In genomic region chr1:24948072-24948827, GRCh38 we compare ENCODE assay signal across 17 cellular contexts. TPM values are rescaled to one million over a fixed set of nuclear protein-coding genes. Genes with fewer than 3 reads are reported as not detected.
DNase-seq lines count a peak whose midpoint lies in the region; ATAC-seq and TF ChIP-seq lines count a peak whose summit lies in the region.
"Had no signal": no experiment of that assay in that cellular context is flagged by ENCODE, and none has a peak within 500 bp of the region (broad histone marks: within the 10 kb centered on the region; RNA-seq: fewer than 3 reads in every experiment).

No MANE protein-coding gene starts in this region.

- peak overlapping the region; percentile 78 for H3K4ac ChIP-seq in IMR-90 (ENCODE audit: low read depth, low read length)

- no peaks in the 10 kb centered on the region for H3K9me3 Mint-ChIP-seq in central memory CD8-positive, alpha-beta T cell
- no peaks in the 10 kb centered on the region for H3K9me3 Mint-ChIP-seq in endodermal cell

- no peaks in the 10 kb centered on the region for H3K27me3 ChIP-seq in BLaER1
- H3K27me3 ChIP-seq in IMR-90 (ENCODE audit: control insufficient read depth, insufficient read depth, low read length): peaks cover 4% of the 10 kb centered on the region; the same call in 1 of the 2 replicates
- peaks cover 0 to 3% (median 0%) of the 10 kb centered on the region in 45 donors for H3K27me3 ChIP-seq in dorsolateral prefrontal cortex
- H3K27me3 ChIP-seq in endodermal cell (ENCODE audit: control insufficient read depth, insufficient read depth, low read length, poor library complexity, severe bottlenecking): no peaks in the 10 kb centered on the region
- H3K27me3 ChIP-seq: esophagus muscularis mucosa, SJSA1, suprapubic skin had no signal

- DNase-seq in GM10248 (ENCODE audit: extremely low spot score) (no peak), IMR-90 (no peak), dorsolateral prefrontal cortex (no peak), NCI-H2029 (lab: John Stamatoyannopoulos, UW) (no peak), endodermal cell (no peak)
- DNase-seq in central memory CD8-positive, alpha-beta T cell (ENCODE audit: low spot score in 2 of 2): no peak
- DNase-seq in stimulated activated CD4-positive, alpha-beta T cell treated with anti-CD3 and anti-CD28 coated beads, Interleukin-4, amount 100 ng/mL, for 4 hours: no peak
- DNase-seq: amniotic stem cell, cortex of kidney, DMS53, kidney glomerular epithelial cell, NCI-H1105, NCI-H2171 treated with DMSO at 0.1 percent for 48 hours had no signal

- H4K20me1 ChIP-seq in BLaER1 (peaks cover 12% of the 10 kb centered on the region; the same call in 1 of the 2 replicates), IMR-90 (ENCODE audit: insufficient read depth, low read length) (no peaks in the 10 kb centered on the region)

- peaks cover 22% of the 10 kb centered on the region for H3K9me1 ChIP-seq in IMR-90 (ENCODE audit: insufficient read depth, low read length)

- intact Hi-C loops in IMR-90 (cut with micrococcal nuclease): no loop called here
- intact Hi-C loops in dorsolateral prefrontal cortex (cut with DNase I): no loop called here

- 87% methylated on average over 4 of the region's 9 CpGs; no CpG with 5 or more reads in 1 of the 2 experiments for WGBS in IMR-90 (ENCODE audit: extremely low coverage in 2 of 2, insufficient read length in 1 of 2), 2 experiments
- WGBS in endodermal cell (ENCODE audit: insufficient coverage in 1 of 2, insufficient read length in 1 of 2), 2 experiments: 89 to 95% methylated on average over 4 to 9 of the region's 9 CpGs

- H3K36me3 Mint-ChIP-seq in central memory CD8-positive, alpha-beta T cell (ENCODE audit: insufficient read depth): peaks cover 17% of the 10 kb centered on the region
- no peaks in the 10 kb centered on the region for H3K36me3 Mint-ChIP-seq in endodermal cell (ENCODE audit: low read depth)

- no peak overlapping the region; the same call in 1 of the 2 replicates for H4K5ac ChIP-seq in IMR-90 (ENCODE audit: low read depth, low read length)

- H3K79me1 ChIP-seq in IMR-90 (ENCODE audit: low read depth in 1 of 2, low read length in 2 of 2): no peaks in the 10 kb centered on the region

- H4K8ac ChIP-seq in IMR-90 (ENCODE audit: low read depth in 2 of 2, low read length in 2 of 2): peak overlapping the region; percentile 62 to 69; a peak in 3 of 4 replicates

- H2AK5ac ChIP-seq in IMR-90 (ENCODE audit: low read depth, low read length): peak overlapping the region; percentile 73

- CTCF ChIA-PET in GM10248 (lab: Yijun Ruan, JAX): interaction anchor here (0.9 to 3.0 kb wide), 13 partner anchors 10 to 200 kb away, joined by 3 to 40 read pairs (median 8); partner anchors contain the start of gene RUNX3
- CTCF ChIA-PET in IMR-90 (lab: Yijun Ruan, JAX): interaction anchor here (1.6 kb wide), 1 partner anchor 16 kb away, joined by 7 read pairs; no protein-coding TSS in a partner anchor

- no peaks in the 10 kb centered on the region for H3K9me3 ChIP-seq in BLaER1
- H3K9me3 ChIP-seq in IMR-90 (ENCODE audit: control insufficient read depth, insufficient read depth, low read length): no peaks in the 10 kb centered on the region
- H3K9me3 ChIP-seq in endodermal cell (ENCODE audit: control insufficient read depth, low read length): no peaks in the 10 kb centered on the region
- H3K9me3 ChIP-seq: esophagus muscularis mucosa, SJSA1, suprapubic skin had no signal

- H3K9ac ChIP-seq in BLaER1: peak overlapping the region; percentile 40; the same call in 1 of the 2 replicates
- no peak overlapping the region for H3K9ac ChIP-seq in IMR-90 (ENCODE audit: low read depth, low read length)
- H3K9ac ChIP-seq in endodermal cell (ENCODE audit: extremely low read depth, low read length, poor library complexity, severe bottlenecking): no peak overlapping the region

- POLR2A ChIA-PET in GM10248 (lab: Yijun Ruan, JAX): interaction anchor here (0.8 to 1.5 kb wide), 6 partner anchors 11 to 71 kb away, joined by 3 to 5 read pairs (median 4); partner anchors contain the start of gene RUNX3
- POLR2A ChIA-PET in IMR-90 (lab: Charles Lee; ENCODE audit: unreplicated experiment): no interaction called here

- H2AK9ac ChIP-seq in IMR-90 (replicated peaks; ENCODE audit: low read depth, low read length, poor library complexity): no peak overlapping the region

- peak overlapping the region; percentile 83 for H4K91ac ChIP-seq in IMR-90 (ENCODE audit: insufficient read depth, low read depth, low read length)

- H3K4me1 ChIP-seq in BLaER1 (peaks cover 70% of the 10 kb centered on the region), IMR-90 (ENCODE audit: control insufficient read depth, insufficient read depth, low read length) (peaks cover 35% of the 10 kb centered on the region), endodermal cell (ENCODE audit: control insufficient read depth, insufficient read depth, low read length) (no peaks in the 10 kb centered on the region)
- H3K4me1 ChIP-seq: esophagus muscularis mucosa, suprapubic skin had no signal

- H2BK5ac ChIP-seq in IMR-90 (ENCODE audit: low read depth, low read length, poor library complexity, severe bottlenecking): peak overlapping the region; percentile 16

- TF ChIP-seq POLR2A in IMR-90 (IDR thresholded peaks at IDR 0.05; ENCODE audit: low read depth, low read length): no peak

- peaks cover 56% of the 10 kb centered on the region for H3K4me1 Mint-ChIP-seq in central memory CD8-positive, alpha-beta T cell
- peaks cover 8% of the 10 kb centered on the region for H3K4me1 Mint-ChIP-seq in endodermal cell

- dilution Hi-C loops in IMR-90 (cut with HindIII; ENCODE audit: low sequenced_read_pairs, unreplicated experiment): no loop called here

- H3K4me3 Mint-ChIP-seq in central memory CD8-positive, alpha-beta T cell: no peak overlapping the region
- H3K4me3 Mint-ChIP-seq in endodermal cell: no peak overlapping the region

- H2AFZ ChIP-seq in IMR-90 (replicated peaks; ENCODE audit: low read length, poor library complexity): peak overlapping the region; percentile 8

- no peak overlapping the region for H3K18ac ChIP-seq in IMR-90 (ENCODE audit: low read depth, low read length)

- H3K4me3 ChIP-seq in BLaER1: no peak overlapping the region
- no peak overlapping the region for H3K4me3 ChIP-seq in IMR-90 (ENCODE audit: insufficient read depth, low read depth, low read length)
- H3K4me3 ChIP-seq in dorsolateral prefrontal cortex: no peak overlapping the region
- no peak overlapping the region for H3K4me3 ChIP-seq in endodermal cell (ENCODE audit: low read length)
- H3K4me3 ChIP-seq: esophagus muscularis mucosa, SJSA1, suprapubic skin had no signal

- H3K27ac ChIP-seq in BLaER1 (0 out of 2 replicates have a peak overlapping the region, but pooled peaks have one; percentile 31), IMR-90 (ENCODE audit: insufficient read depth, low read length) (no peak overlapping the region), dorsolateral prefrontal cortex (no peak overlapping the region), endodermal cell (ENCODE audit: low read depth, low read length) (no peak overlapping the region)
- H3K27ac ChIP-seq: esophagus muscularis mucosa, SJSA1, suprapubic skin had no signal

- peak overlapping the region; percentile 93 for H2BK120ac ChIP-seq in IMR-90 (ENCODE audit: low read depth, low read length)

- 0 out of 2 replicates have a peak overlapping the region, but pooled peaks have one; percentile 26 for H3K14ac ChIP-seq in IMR-90 (replicated peaks; ENCODE audit: low read depth, low read length)

- H3K23ac ChIP-seq in IMR-90 (ENCODE audit: low read depth, low read length): no peak overlapping the region

- TF ChIP-seq CTCF in GM10248 (IDR thresholded peaks at IDR 0.05; ENCODE audit: control extremely low read depth, extremely low read depth, low read depth, missing control alignments) (peak; percentile 32), IMR-90 (conservative IDR thresholded peaks at IDR 0.05; ENCODE audit: low read depth, low read length) (no peak), dorsolateral prefrontal cortex (IDR thresholded peaks at IDR 0.05 in 54 of 56, conservative IDR thresholded peaks at IDR 0.05 in 2 of 56; ENCODE audit: low read depth in 1 of 56, partially characterized antibody in 56 of 56) (no peak), endodermal cell (conservative IDR thresholded peaks at IDR 0.05) (no peak)

- no TSS peak for BruUV-seq in IMR-90 (replicated peaks; lab: Mats Ljungman, UMichigan)

- H3K27me3 Mint-ChIP-seq in central memory CD8-positive, alpha-beta T cell: no peaks in the 10 kb centered on the region
- no peaks in the 10 kb centered on the region for H3K27me3 Mint-ChIP-seq in endodermal cell (ENCODE audit: insufficient read depth)

- in situ Hi-C loops in IMR-90 (cut with MboI; ENCODE audit: low sequenced_read_pairs): no loop called here

- no peak for ATAC-seq in IMR-90 (ENCODE audit: low read depth)
- no peak for ATAC-seq in central memory CD8-positive, alpha-beta T cell (replicated peaks; ENCODE audit: extremely low read depth, poor library complexity, severe bottlenecking)

- TF ChIP-seq RAD21 in IMR-90 (IDR thresholded peaks at IDR 0.05; ENCODE audit: low read length): no peak

- H3K27ac Mint-ChIP-seq in central memory CD8-positive, alpha-beta T cell (ENCODE audit: low read depth): peak overlapping the region; percentile 39
- no peak overlapping the region for H3K27ac Mint-ChIP-seq in endodermal cell

- H3K56ac ChIP-seq in IMR-90 (ENCODE audit: extremely low read depth, insufficient read depth, low read length): no peak overlapping the region

- H2BK20ac ChIP-seq in IMR-90 (ENCODE audit: low read depth, low read length): peak overlapping the region; percentile 92

- peak overlapping the region; percentile 85 for H3K4me2 ChIP-seq in BLaER1
- no peak overlapping the region for H3K4me2 ChIP-seq in IMR-90 (ENCODE audit: low read depth, low read length)

- no peaks in the 10 kb centered on the region for H3K36me3 ChIP-seq in BLaER1
- H3K36me3 ChIP-seq in IMR-90 (ENCODE audit: control insufficient read depth, insufficient read depth, low read length): no peaks in the 10 kb centered on the region
- H3K36me3 ChIP-seq in endodermal cell (ENCODE audit: control insufficient read depth, insufficient read depth, low read length): no peaks in the 10 kb centered on the region
- H3K36me3 ChIP-seq: esophagus muscularis mucosa, SJSA1, suprapubic skin had no signal

- peak overlapping the region; percentile 72; the same call in 2 of the 3 replicates for H2BK15ac ChIP-seq in IMR-90 (ENCODE audit: low read depth, low read length)

TF ChIP-seq in IMR-90, 13 proteins besides CTCF, POLR2A, EP300 and RAD21 (continues in another document):
- TF ChIP-seq MAFK (IDR thresholded peaks at IDR 0.05; ENCODE audit: low read depth, low read length) (no peak), NFE2L2 (IDR thresholded peaks at IDR 0.05; ENCODE audit: low read depth, low read length) (no peak), BHLHE40 (IDR thresholded peaks at IDR 0.05; ENCODE audit: low read depth, low read length) (no peak)

RNA-seq across cellular contexts. Expression of gene RUNX3, which starts 18.2 kb away (rescaled TPM):
- not detected in 2 replicates for total RNA-seq in IMR-90 (2012; rRNA removed)
- 0.07 TPM in 2 replicates for polyA plus RNA-seq in IMR-90 (2012; rRNA removed)
- 0.01 and 0.04 TPM in 2 replicates for polyA plus RNA-seq in IMR-90 (2012; cell fraction: cytosol; rRNA removed)
- polyA plus RNA-seq in IMR-90 (2012; cell fraction: nucleus; rRNA removed; ENCODE audit: low replicate concordance): 0.02 TPM in 1 of 2 replicates, not detected in the other
- total RNA-seq in dorsolateral prefrontal cortex: 1 to 10 TPM in 55 of 120 experiments, under 1 TPM in 65; 0.29 to 3.9 (median 0.96) TPM
- under 1 TPM; 0.24 to 0.31 TPM for total RNA-seq in endodermal cell
- 0.14 TPM for polyA plus RNA-seq in endodermal cell (2013, experiment 1 of 2)
- polyA plus RNA-seq in endodermal cell (2013, experiment 2 of 2): 0.17 TPM
